8 cellular contexts compared by ENCODE assay signal in the genomic region with DNA sequence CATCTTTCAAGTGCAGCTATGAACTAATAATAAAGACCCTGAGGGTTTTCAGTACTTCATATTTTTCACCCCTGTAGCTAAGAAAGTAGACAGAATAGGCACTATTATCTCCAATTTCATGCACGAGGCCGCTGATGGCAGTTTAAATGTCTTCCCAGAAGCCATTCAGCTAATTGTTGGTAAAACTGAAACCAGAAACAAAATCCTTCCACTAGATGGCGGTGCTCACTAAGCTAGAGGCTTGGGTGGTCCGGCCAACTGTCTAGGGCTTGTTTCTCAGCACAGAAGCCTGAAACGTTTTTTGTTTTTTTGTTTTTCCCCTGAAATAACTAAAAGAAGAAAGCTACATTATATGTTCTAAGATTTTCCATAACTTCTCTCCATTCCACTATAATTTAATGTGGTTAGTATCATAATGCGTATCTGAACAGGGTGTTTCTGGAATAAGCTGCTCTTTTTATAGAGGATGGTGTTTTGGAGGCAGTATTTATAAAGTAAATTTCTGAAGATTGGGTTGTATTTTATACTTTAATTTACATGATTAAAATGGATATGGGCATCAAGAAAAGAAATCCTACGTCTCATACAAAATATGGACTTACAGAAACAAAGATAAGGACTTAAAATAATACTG.
DNase-seq lines count a peak whose midpoint lies in the region; ATAC-seq and TF ChIP-seq lines count a peak whose summit lies in the region.

No MANE protein-coding gene starts in this region.

- no peak overlapping the region for H2BK15ac ChIP-seq in H9 (ENCODE audit: low read depth, low read length)

- peaks cover 13% of the 10 kb centered on the region in 2 experiments for H3K9me3 Mint-ChIP-seq in H9

- TF ChIP-seq POLR2A in Peyer's patch (IDR thresholded peaks at IDR 0.05), result no peak
- no peak for TF ChIP-seq POLR2A in uterus (IDR thresholded peaks at IDR 0.05)

- no peak overlapping the region for H3K27ac Mint-ChIP-seq in H9

- no peak overlapping the region for H4K91ac ChIP-seq in H9 (ENCODE audit: insufficient read length, low read depth, low read length)

- H3K9me3 ChIP-seq in H9 (ENCODE audit: control insufficient read depth, low read depth, low read length) (no peaks in the 10 kb centered on the region), Peyer's patch (no peaks in the 10 kb centered on the region), uterus (no peaks in the 10 kb centered on the region)

- peak; percentile 60 for TF ChIP-seq CTCF in GM10248 (IDR thresholded peaks at IDR 0.05; ENCODE audit: control extremely low read depth, extremely low read depth, low read depth, missing control alignments)
- peak; percentile 94 for TF ChIP-seq CTCF in H9 (conservative IDR thresholded peaks at IDR 0.05)
- peak; percentile 77 for TF ChIP-seq CTCF in LNCaP clone FGC (IDR thresholded peaks at IDR 0.05; ENCODE audit: control insufficient read depth, extremely low read depth, insufficient read depth)
- peak; percentile 48 to 92 (median 88) for TF ChIP-seq CTCF in Peyer's patch (IDR thresholded peaks at IDR 0.05)
- TF ChIP-seq CTCF in foreskin keratinocyte (conservative IDR thresholded peaks at IDR 0.05), result peak; percentile 94
- peak; percentile 78 to 91 (median 86) for TF ChIP-seq CTCF in uterus (IDR thresholded peaks at IDR 0.05)

- H3K27me3 Mint-ChIP-seq in H9 (ENCODE audit: low read depth), result no peaks in the 10 kb centered on the region

- WGBS in H9 (ENCODE audit: extremely low coverage, insufficient read length, low lambda C conversion rate), result no CpG with 5 or more reads among the region's 7 CpGs

- POLR2A ChIA-PET in GM10248 (lab: Yijun Ruan, JAX), result no interaction called here

- peaks cover 6 to 13% (median 11%) of the 10 kb centered on the region in 3 experiments; a peak in 4 of 7 replicates for H3K36me3 Mint-ChIP-seq in H9 (ENCODE audit: insufficient read depth in 1 of 3, low read depth in 3 of 3)

- no peaks in the 10 kb centered on the region for H3K79me1 ChIP-seq in H9 (ENCODE audit: insufficient read depth, low read depth, low read length, poor library complexity, severe bottlenecking)

- peak; percentile 86 for ATAC-seq in foreskin keratinocyte

- H3K18ac ChIP-seq in H9 (ENCODE audit: insufficient read length, low read depth, low read length), result no peak overlapping the region

- no peak overlapping the region for H3K23ac ChIP-seq in H9 (ENCODE audit: insufficient read length, low read depth, low read length)

- H3K4me2 ChIP-seq in H9 (ENCODE audit: insufficient read depth, insufficient read length, low read length), result no peak overlapping the region

- H3K79me2 ChIP-seq in H9 (ENCODE audit: insufficient read depth, low read length), result no peaks in the 10 kb centered on the region

- H2BK12ac ChIP-seq in H9 (ENCODE audit: insufficient read length, low read depth, low read length), result no peak overlapping the region

- no peaks in the 10 kb centered on the region for H3K36me3 ChIP-seq in Peyer's patch
- no peaks in the 10 kb centered on the region for H3K36me3 ChIP-seq in uterus

- DNase-seq in GM10248 (ENCODE audit: extremely low spot score) (peak; percentile 29), H9 (peak; percentile 70), LNCaP clone FGC (ENCODE audit: low read depth) (peak; percentile 42), Peyer's patch (peak in 2 of 3 donors; percentile 39 to 70), foreskin keratinocyte (peak; percentile 11 to 44), occipital lobe (lab: John Stamatoyannopoulos, UW) (peak; percentile 41), uterus (peak; percentile 47 to 63)
- peak; percentile 2 for DNase-seq in activated T-helper 9 cell treated with anti-CD3 and anti-CD28 coated beads, Interleukin-2, amount 50 U/mL, for 16 hours (ENCODE audit: low read depth)

- no peaks in the 10 kb centered on the region for H4K20me1 ChIP-seq in H9 (ENCODE audit: control insufficient read depth, insufficient read depth, insufficient read length)

- H3K4me1 Mint-ChIP-seq in H9, result peaks cover 8 to 13% of the 10 kb centered on the region in 2 experiments

- H3K4me3 ChIP-seq in LNCaP clone FGC (ENCODE audit: low read depth, low read length) (no peak overlapping the region), Peyer's patch (no peak overlapping the region), uterus (no peak overlapping the region)

- H3K27ac ChIP-seq in H9 (ENCODE audit: insufficient read length, low read depth, low read length) (no peak overlapping the region), Peyer's patch (no peak overlapping the region), foreskin keratinocyte (no peak overlapping the region), uterus (peak overlapping the region in 1 of 2 donors; percentile 58)

- no peak overlapping the region for H4K8ac ChIP-seq in H9 (replicated peaks; ENCODE audit: insufficient read length, low read depth, low read length)

- no peak overlapping the region for H4K5ac ChIP-seq in H9 (ENCODE audit: insufficient read length, low read depth, low read length)

- no peak overlapping the region for H2AK5ac ChIP-seq in H9 (ENCODE audit: insufficient read length, low read length)

- no peak overlapping the region for H3K4ac ChIP-seq in H9 (ENCODE audit: low read depth, low read length)

- H3K27me3 ChIP-seq in H9 (ENCODE audit: insufficient read depth, low read length), result no peaks in the 10 kb centered on the region
- no peaks in the 10 kb centered on the region for H3K27me3 ChIP-seq in Peyer's patch
- no peaks in the 10 kb centered on the region for H3K27me3 ChIP-seq in foreskin keratinocyte
- H3K27me3 ChIP-seq in uterus, result no peaks in the 10 kb centered on the region

- no peak overlapping the region for H2AFZ ChIP-seq in H9 (ENCODE audit: low read length)

- no peak overlapping the region for H3K56ac ChIP-seq in H9 (ENCODE audit: insufficient read length, low read depth, low read length)

- intact Hi-C loops in uterus (cut with DNase I; ENCODE audit: low total_unique reads), result no loop called here

- no peaks in the 10 kb centered on the region for H3K23me2 ChIP-seq in H9 (ENCODE audit: insufficient read length, low read depth, low read length, poor library complexity, severe bottlenecking)

- H3K4me1 ChIP-seq in H9 (ENCODE audit: insufficient read depth, low read length) (no peaks in the 10 kb centered on the region), Peyer's patch (peaks cover 0 to 13% (median 2%) of the 10 kb centered on the region in 4 donors), foreskin keratinocyte (no peaks in the 10 kb centered on the region), uterus (no peaks in the 10 kb centered on the region)

- H2BK5ac ChIP-seq in H9 (ENCODE audit: insufficient read length, low read length), result no peak overlapping the region

- no peak overlapping the region for H3K4me3 Mint-ChIP-seq in H9

- H3K9ac ChIP-seq in H9 (ENCODE audit: extremely low read depth, insufficient read length, low read length), result no peak overlapping the region

- CTCF ChIA-PET in GM10248 (lab: Yijun Ruan, JAX), result interaction anchor here (0.6 to 5.3 kb wide), 64 partner anchors 9 to 1486 kb away, joined by 3 to 77 read pairs (median 4); no protein-coding TSS in a partner anchor

- H3K14ac ChIP-seq in H9 (ENCODE audit: insufficient read depth, low read length), result no peak overlapping the region

- H3T11ph ChIP-seq in H9 (ENCODE audit: low read length), result no peak overlapping the region

- H2BK20ac ChIP-seq in H9 (ENCODE audit: low read depth, low read length, poor library complexity, severe bottlenecking), result no peak overlapping the region

- no peak overlapping the region for H2BK120ac ChIP-seq in H9 (ENCODE audit: low read depth, low read length, poor library complexity, severe bottlenecking)

Comparison
In these comparisons a context has a peak if more than half of its experiments do, and no peak if none do; other contexts are left out.
1. DNase-seq: peak in every context shown above with its lines; median percentile 70 in H9; 55 in uterus; 54 in Peyer's patch; 42 in LNCaP clone FGC; 41 in occipital lobe; 29 in GM10248; 28 in foreskin keratinocyte; 2 in activated T-helper 9 cell treated with anti-CD3 and anti-CD28 coated beads, Interleukin-2, amount 50 U/mL, for 16 hours.